ENCODE assay signal across 8 cellular contexts in the genomic region with DNA sequence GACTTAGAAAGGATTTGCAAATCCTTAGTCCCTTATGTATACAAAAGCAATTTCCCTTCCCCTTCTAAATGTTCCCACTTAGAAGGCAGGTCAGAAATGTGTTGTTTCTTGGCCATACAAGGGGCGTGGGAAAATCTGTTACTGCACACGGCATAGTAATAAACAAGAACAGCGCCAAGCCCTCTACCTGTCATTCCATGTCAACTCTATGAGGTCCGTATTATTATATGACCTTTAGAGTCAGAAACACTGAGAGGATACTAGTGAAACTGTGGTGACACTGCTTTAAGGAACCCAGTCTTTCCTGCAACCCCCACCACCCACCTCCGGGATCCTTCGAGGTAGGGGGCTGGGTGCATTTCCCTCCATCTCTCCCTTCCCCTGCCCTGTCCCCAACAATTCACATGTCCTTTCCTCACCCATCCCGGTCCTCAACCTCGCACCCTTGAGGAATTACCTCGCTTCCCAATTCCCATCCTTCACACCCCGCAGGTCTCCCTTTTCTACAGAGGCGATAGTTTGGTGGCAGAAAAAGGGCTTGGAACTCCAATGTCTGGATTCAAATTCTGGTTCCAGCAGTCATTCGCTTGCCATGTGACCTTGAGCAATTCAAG. TPM values are rescaled to one million over a fixed set of nuclear protein-coding genes. Genes with fewer than 3 reads are reported as not detected.
A peak's percentile ranks its signal among the peaks of the same experiment; 100 is the strongest.
DNase-seq lines count a peak whose midpoint lies in the region; ATAC-seq and TF ChIP-seq lines count a peak whose summit lies in the region.

No MANE protein-coding gene starts in this region.

- peaks cover 14% of the 10 kb centered on the region for H3K4me1 ChIP-seq in CD8-positive, alpha-beta memory T cell (ENCODE audit: insufficient read depth, low read length)
- peaks cover 13% of the 10 kb centered on the region for H3K4me1 ChIP-seq in OCI-LY1 (ENCODE audit: insufficient read depth, low read length, severe bottlenecking)
- H3K4me1 ChIP-seq in endocrine pancreas (ENCODE audit: control insufficient read depth, insufficient read depth, low read length): peaks cover 6% of the 10 kb centered on the region
- peaks cover 14% of the 10 kb centered on the region for H3K4me1 ChIP-seq in osteoblast (ENCODE audit: insufficient read depth, low read length)

- peaks cover 0 to 33% (median 0%) of the 10 kb centered on the region in 3 donors for H3K36me3 Mint-ChIP-seq in CD8-positive, alpha-beta memory T cell

- TF ChIP-seq CTCF in OCI-LY1 (IDR thresholded peaks at IDR 0.05; ENCODE audit: low read length): no peak
- TF ChIP-seq CTCF in osteoblast (IDR thresholded peaks at IDR 0.05; ENCODE audit: extremely low read depth, low read depth, low read length): no peak

- no peaks in the 10 kb centered on the region for H3F3A ChIP-seq in OCI-LY1 (ENCODE audit: insufficient read depth, low read length)

- H3K9me2 ChIP-seq in OCI-LY1 (ENCODE audit: low read depth, low read length): no peaks in the 10 kb centered on the region

- peaks cover 2 to 3% of the 10 kb centered on the region in 2 donors for H3K27me3 Mint-ChIP-seq in CD8-positive, alpha-beta memory T cell

- peak overlapping the region; percentile 93 to 100 (median 98) for H3K4me3 Mint-ChIP-seq in CD8-positive, alpha-beta memory T cell

- POLR2A ChIA-PET in CD8-positive, alpha-beta memory T cell (lab: Charles Lee): no interaction called here

- no peak overlapping the region for H2AFZ ChIP-seq in OCI-LY1 (ENCODE audit: low read length)
- peak overlapping the region; percentile 94 for H2AFZ ChIP-seq in osteoblast (ENCODE audit: low read length)

- peak overlapping the region; percentile 79 for H3K4me3 ChIP-seq in CD8-positive, alpha-beta memory T cell (ENCODE audit: low read length)
- H3K4me3 ChIP-seq in OCI-LY1 (ENCODE audit: low read depth, low read length, poor library complexity, severe bottlenecking): peak overlapping the region; percentile 76
- H3K4me3 ChIP-seq in endocrine pancreas (ENCODE audit: control insufficient read depth, insufficient read depth, low read length): peak overlapping the region; percentile 60
- H3K4me3 ChIP-seq in osteoblast (ENCODE audit: insufficient read depth, low read length): peak overlapping the region; percentile 99

- H3K36me3 ChIP-seq in CD8-positive, alpha-beta memory T cell (ENCODE audit: insufficient read depth, low read length): no peaks in the 10 kb centered on the region
- H3K36me3 ChIP-seq in OCI-LY1 (ENCODE audit: insufficient read depth, low read length) (peaks cover 27% of the 10 kb centered on the region), endocrine pancreas (ENCODE audit: control insufficient read depth, insufficient read depth, low read length) (no peaks in the 10 kb centered on the region), osteoblast (ENCODE audit: insufficient read depth, low read length) (peaks cover 20% of the 10 kb centered on the region)

- H3K9me3 ChIP-seq in CD8-positive, alpha-beta memory T cell (ENCODE audit: low read length): no peaks in the 10 kb centered on the region
- H3K9me3 ChIP-seq in OCI-LY1 (ENCODE audit: low read length) (no peaks in the 10 kb centered on the region), endocrine pancreas (ENCODE audit: control insufficient read depth, low read length) (no peaks in the 10 kb centered on the region), osteoblast (ENCODE audit: low read depth, low read length) (no peaks in the 10 kb centered on the region)

- no peaks in the 10 kb centered on the region for H3K9me3 Mint-ChIP-seq in CD8-positive, alpha-beta memory T cell

- H3K79me2 ChIP-seq in OCI-LY1 (ENCODE audit: insufficient read depth, low read length) (peaks cover 31% of the 10 kb centered on the region), osteoblast (ENCODE audit: insufficient read depth, low read length) (peaks cover 51% of the 10 kb centered on the region)

- peak overlapping the region; percentile 82 for H3K9ac ChIP-seq in OCI-LY1 (ENCODE audit: low read length)
- peak overlapping the region; percentile 96 for H3K9ac ChIP-seq in endocrine pancreas (ENCODE audit: control insufficient read depth, insufficient read depth, low read length)

- H3K4me2 ChIP-seq in OCI-LY1 (ENCODE audit: low read length): peak overlapping the region; percentile 87
- H3K4me2 ChIP-seq in osteoblast (ENCODE audit: insufficient read depth, low read length): peak overlapping the region; percentile 99

- CTCF ChIA-PET in CD8-positive, alpha-beta memory T cell (lab: Charles Lee): no interaction called here

- H3K27me3 ChIP-seq in CD8-positive, alpha-beta memory T cell (ENCODE audit: insufficient read depth, low read length, poor library complexity, severe bottlenecking): no peaks in the 10 kb centered on the region
- no peaks in the 10 kb centered on the region for H3K27me3 ChIP-seq in OCI-LY1 (ENCODE audit: insufficient read depth, low read length)
- H3K27me3 ChIP-seq in endocrine pancreas (ENCODE audit: control insufficient read depth, insufficient read depth, low read length): no peaks in the 10 kb centered on the region
- H3K27me3 ChIP-seq in osteoblast (ENCODE audit: insufficient read depth, low read length): peaks cover 2% of the 10 kb centered on the region

- peak overlapping the region; percentile 73 to 99 (median 98) for H3K27ac Mint-ChIP-seq in CD8-positive, alpha-beta memory T cell

- H4K20me1 ChIP-seq in OCI-LY1 (ENCODE audit: insufficient read depth, low read length) (no peaks in the 10 kb centered on the region), osteoblast (ENCODE audit: insufficient read depth, low read length) (peaks cover 16% of the 10 kb centered on the region)

- DNase-seq in CD8-positive, alpha-beta memory T cell: no peak
- DNase-seq in osteoblast (ENCODE audit: insufficient read length, low spot score, missing footprints) (no peak), cerebellar cortex (ENCODE audit: low spot score) (no peak), foreskin melanocyte (no peak)

- H3K27ac ChIP-seq in CD8-positive, alpha-beta memory T cell (ENCODE audit: low read depth, low read length): peak overlapping the region; percentile 81
- H3K27ac ChIP-seq in OCI-LY1 (ENCODE audit: low read depth, low read length, poor library complexity, severe bottlenecking) (peak overlapping the region; percentile 21), osteoblast (ENCODE audit: low read depth, low read length) (peak overlapping the region; percentile 90)

- no peak for ATAC-seq in HG02938 (IDR thresholded peaks at IDR 0.05; ENCODE audit: unreplicated experiment)
- no peak for ATAC-seq in HG03135 (IDR thresholded peaks at IDR 0.05; ENCODE audit: unreplicated experiment)

- H3K4me1 Mint-ChIP-seq in CD8-positive, alpha-beta memory T cell: peaks cover 26 to 44% (median 34%) of the 10 kb centered on the region in 3 donors

RNA-seq across cellular contexts. Expression of gene SDHB, which starts 0.7 kb away (rescaled TPM):
- total RNA-seq in CD8-positive, alpha-beta memory T cell: 100 to 1,000 TPM; 147 to 150 TPM
- polyA plus RNA-seq in CD8-positive, alpha-beta memory T cell: 156 TPM
- total RNA-seq in osteoblast: 87.6 and 87.8 TPM in 2 replicates

RNA-seq across cellular contexts. Expression of gene ATP13A2, which starts 41.5 kb away (rescaled TPM):
- total RNA-seq in CD8-positive, alpha-beta memory T cell: 10 to 100 TPM; 43.8 to 44.0 TPM
- 61.3 TPM for polyA plus RNA-seq in CD8-positive, alpha-beta memory T cell
- total RNA-seq in osteoblast: 30.6 and 34.4 TPM in 2 replicates

Comparison
In these comparisons a context has a peak if more than half of its experiments do, and no peak if none do; other contexts are left out.
1. H3K27ac ChIP-seq: peak in every context shown above with its lines; median percentile 90 in osteoblast; 81 in CD8-positive, alpha-beta memory T cell; 21 in OCI-LY1.